Comparison of ENCODE assay signal across 21 cellular contexts in genomic region chr9:137816531-137817235, GRCh38.
A peak's percentile ranks its signal among the peaks of the same experiment; 100 is the strongest.
DNase-seq lines count a peak whose midpoint lies in the region; ATAC-seq, FAIRE-seq and TF ChIP-seq lines count a peak whose summit lies in the region.
"Had no signal": no experiment of that assay in that cellular context is flagged by ENCODE, and none has a peak within 500 bp of the region (broad histone marks: within the 10 kb centered on the region; RNA-seq: fewer than 3 reads in every experiment).

No MANE protein-coding gene starts in this region.

- peaks cover 3% of the 10 kb centered on the region; the same call in 1 of the 2 replicates for H3K9me3 ChIP-seq in OCI-LY7 (ENCODE audit: low read length)
- H3K9me3 ChIP-seq: pancreas had no signal

- CTCF ChIA-PET in OCI-LY7 (lab: Charles Lee; ENCODE audit: unreplicated experiment), result no interaction called here

- POLR2A ChIA-PET in OCI-LY7 (lab: Charles Lee), result no interaction called here

- no peaks in the 10 kb centered on the region for H3K79me2 ChIP-seq in OCI-LY7 (ENCODE audit: insufficient read depth, low read depth, low read length)

- no peak for TF ChIP-seq POLR2A in GM12891 (IDR thresholded peaks at IDR 0.05; ENCODE audit: low read depth, low read length)

- intact Hi-C loops in posterior vena cava (cut with DNase I), result no loop called here
- intact Hi-C loops in OCI-LY7 (cut with micrococcal nuclease; ENCODE audit: unreplicated experiment), result no loop called here

- no peaks in the 10 kb centered on the region for H3K9me2 ChIP-seq in OCI-LY7 (ENCODE audit: insufficient read depth, low read length)

- no TSS peak for BruUV-seq in OCI-LY7 (replicated peaks; lab: Mats Ljungman, UMichigan)

- H4K20me1 ChIP-seq in OCI-LY7 (ENCODE audit: insufficient read depth, low read length), result no peaks in the 10 kb centered on the region

- DNase-seq in GM12891 (ENCODE audit: insufficient read length, low spot score), result peak; percentile 56
- peak; percentile 78 for DNase-seq in posterior vena cava (ENCODE audit: low spot score)
- no peak for DNase-seq in NCI-H526 (lab: John Stamatoyannopoulos, UW)
- no peak for DNase-seq in NK-92 treated with Interleukin-12 subunit alpha and Interleukin-12 subunit beta, amount 100 ng/mL, for 24 hours (lab: John Stamatoyannopoulos, UW)
- no peak for DNase-seq in OCI-LY7 (ENCODE audit: low spot score)
- DNase-seq: activated CD4-positive, alpha-beta T cell treated with anti-CD3 and anti-CD28 coated beads for 4 hours; activated naive CD4-positive, alpha-beta T cell treated with anti-CD3 and anti-CD28 coated beads for 36 hours; COR-L47; H7; heart right ventricle; naive thymus-derived CD4-positive, alpha-beta T cell; NCI-H1417; NCI-H2171; pancreas; stimulated activated CD4-positive, alpha-beta T cell treated with anti-CD3 and anti-CD28 coated beads, Interleukin-2, amount 100 ng/mL, for 48 hours had no signal

- peak; percentile 31 for FAIRE-seq in GM12891 (lab: Jason Lieb, UNC)
- FAIRE-seq: endometrium, keratinocyte, pancreas, TTC549 had no signal

- no peak for TF ChIP-seq CTCF in OCI-LY7 (conservative IDR thresholded peaks at IDR 0.05; ENCODE audit: low read length)

- no peak overlapping the region for H3K4me2 ChIP-seq in OCI-LY7 (ENCODE audit: low read length)

- no peak overlapping the region for H3K4me3 ChIP-seq in OCI-LY7 (ENCODE audit: low read depth, low read length, poor library complexity, severe bottlenecking)
- H3K4me3 ChIP-seq: coronary artery, heart right ventricle, pancreas had no signal

- peak; percentile 50 for ATAC-seq in GM18909 (IDR thresholded peaks at IDR 0.05; ENCODE audit: poor library complexity, unreplicated experiment)
- ATAC-seq in HG03432 (IDR thresholded peaks at IDR 0.05; ENCODE audit: unreplicated experiment), result peak; percentile 75
- ATAC-seq: naive thymus-derived CD4-positive, alpha-beta T cell; pancreas had no signal

- no peaks in the 10 kb centered on the region for H3K4me1 ChIP-seq in OCI-LY7 (ENCODE audit: insufficient read depth, low read length, poor library complexity, severe bottlenecking)
- H3K4me1 ChIP-seq: heart right ventricle, pancreas had no signal

- no peak overlapping the region for H2AFZ ChIP-seq in OCI-LY7 (ENCODE audit: low read length)

- no peak overlapping the region for H3K27ac ChIP-seq in OCI-LY7 (ENCODE audit: low read depth, low read length, poor library complexity, severe bottlenecking)
- H3K27ac ChIP-seq: coronary artery, heart right ventricle, pancreas had no signal

- H3K36me3 ChIP-seq in OCI-LY7 (ENCODE audit: insufficient read depth, low read length), result peaks cover 88% of the 10 kb centered on the region

TF ChIP-seq in GM12891, 5 proteins besides CTCF, POLR2A, EP300 and RAD21:
- TF ChIP-seq PAX5 (IDR thresholded peaks at IDR 0.05; ENCODE audit: insufficient read depth, low read length, severe bottlenecking) (no peak), SPI1 (IDR thresholded peaks at IDR 0.05; ENCODE audit: low read depth, low read length) (peak; percentile 82)
TF ChIP-seq in GM12891: peak in this region for 1.

Comparison
In these comparisons a context has a peak if more than half of its experiments do, and no peak if none do; other contexts are left out.
1. DNase-seq: peak in GM12891 (single experiment) and posterior vena cava (single experiment); none in NCI-H526 (0 of 2), NK-92 treated with Interleukin-12 subunit alpha and Interleukin-12 subunit beta, amount 100 ng/mL, for 24 hours (single experiment) and OCI-LY7 (single experiment).